In genomic region chrX:132980035-132980434, GRCh38 we compare ENCODE assay signal across 4 cellular contexts. TPM values are rescaled to one million over a fixed set of nuclear protein-coding genes. Genes with fewer than 3 reads are reported as not detected.
"Had no signal": no experiment of that assay in that cellular context is flagged by ENCODE, and none has a peak within 500 bp of the region (broad histone marks: within the 10 kb centered on the region; RNA-seq: fewer than 3 reads in every experiment).

No MANE protein-coding gene starts in this region.

RNA-seq across cellular contexts. Expression of gene HS6ST2, which starts 21.6 kb away (rescaled TPM):
- total RNA-seq: HT-29, IMR-90, K562 had no signal
- polyA plus RNA-seq: IgD-negative memory B cell, IMR-90, K562 had no signal
